12 cellular contexts compared by ENCODE assay signal in the genomic region with DNA sequence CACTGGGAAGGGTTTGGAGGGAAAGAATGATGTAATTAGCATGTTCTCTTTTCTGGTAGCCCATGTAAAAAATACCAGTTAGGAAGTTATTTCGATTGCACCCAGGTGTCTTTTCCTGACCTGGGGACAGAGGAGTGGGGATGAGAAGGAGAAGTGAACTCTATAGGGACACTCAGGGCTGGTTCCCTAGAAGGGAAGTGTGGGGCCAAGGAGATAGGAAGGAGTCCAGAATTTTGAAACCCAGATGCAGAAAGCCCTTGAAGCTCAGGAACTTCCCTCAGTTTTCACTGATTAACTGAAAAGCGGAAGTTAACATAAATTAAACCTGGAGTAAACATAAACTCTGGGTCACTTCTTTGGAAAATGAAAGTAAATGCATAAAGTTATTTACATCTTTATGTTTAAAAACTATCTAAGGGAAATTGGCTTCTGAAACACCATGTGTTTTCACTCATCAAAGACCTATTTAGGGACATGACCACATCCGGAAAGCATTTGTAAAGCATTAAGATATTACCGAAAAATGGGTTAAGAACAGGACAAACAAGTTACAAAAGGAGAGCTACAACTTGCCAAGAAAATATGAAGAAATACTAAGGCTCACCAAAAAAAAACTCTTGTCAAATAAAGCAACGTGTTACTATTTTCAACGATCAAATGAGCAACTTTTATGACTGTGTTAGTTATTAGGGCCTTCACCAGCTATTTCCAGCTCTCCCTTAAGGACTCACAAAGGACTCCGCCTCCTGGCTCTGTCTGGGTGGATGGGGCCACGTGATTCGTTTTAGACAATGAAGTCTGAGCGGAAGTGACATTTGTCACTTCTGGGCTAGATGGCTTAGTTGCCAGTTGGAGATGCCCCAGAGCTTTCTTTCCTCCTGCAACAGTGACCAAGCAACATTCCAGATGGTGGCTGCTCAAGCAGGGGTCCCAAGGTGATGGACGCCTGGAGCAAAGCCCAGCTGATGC.
DNase-seq lines count a peak whose midpoint lies in the region; ATAC-seq and TF ChIP-seq lines count a peak whose summit lies in the region.
"Had no signal": no experiment of that assay in that cellular context is flagged by ENCODE, and none has a peak within 500 bp of the region (broad histone marks: within the 10 kb centered on the region; RNA-seq: fewer than 3 reads in every experiment).

No MANE protein-coding gene starts in this region.

- H3K27me3 ChIP-seq in stomach (no peaks in the 10 kb centered on the region), Karpas-422 (ENCODE audit: low read length) (no peaks in the 10 kb centered on the region)
- H3K27me3 ChIP-seq in CD4-positive, alpha-beta memory T cell (ENCODE audit: insufficient read depth, low read length): no peaks in the 10 kb centered on the region

- H4K20me1 ChIP-seq in Karpas-422 (ENCODE audit: insufficient read depth, low read depth, low read length): no peaks in the 10 kb centered on the region

- no peak overlapping the region for H2AFZ ChIP-seq in Karpas-422 (ENCODE audit: low read length)

- TF ChIP-seq POLR2A in stomach (IDR thresholded peaks at IDR 0.05): no peak

- peak overlapping the region; percentile 47 for H3K4me3 ChIP-seq in SK-N-MC
- H3K4me3 ChIP-seq in stomach: no peak overlapping the region
- H3K4me3 ChIP-seq in Karpas-422 (ENCODE audit: low read length): no peak overlapping the region
- H3K4me3 ChIP-seq in CD4-positive, alpha-beta memory T cell (ENCODE audit: low read length in 2 of 2): no peak overlapping the region

- no peak for TF ChIP-seq CTCF in stomach (IDR thresholded peaks at IDR 0.05)

- no peaks in the 10 kb centered on the region for H3K9me2 ChIP-seq in Karpas-422 (replicated peaks; ENCODE audit: insufficient read depth, low read length)

- POLR2A ChIA-PET in CD4-positive, alpha-beta memory T cell (lab: Charles Lee; ENCODE audit: partially characterized antibody): interaction anchor here (0.6 kb wide), 1 partner anchor 103 kb away, joined by 3 read pairs; no protein-coding TSS in a partner anchor

- no peak overlapping the region for H3K4me3 Mint-ChIP-seq in CD4-positive, alpha-beta memory T cell
- H3K4me3 Mint-ChIP-seq: activated naive CD8-positive, alpha-beta T cell treated with anti-CD3 and anti-CD28 coated beads, Interleukin-2, amount 10 ng/mL, durations not matched to agents 7 days and 5 days; WTC11 had no signal

- no peak overlapping the region for H3K27ac Mint-ChIP-seq in CD4-positive, alpha-beta memory T cell
- H3K27ac Mint-ChIP-seq: activated naive CD8-positive, alpha-beta T cell treated with anti-CD3 and anti-CD28 coated beads, Interleukin-2, amount 10 ng/mL, durations not matched to agents 7 days and 5 days; WTC11 had no signal

- CTCF ChIA-PET in CD4-positive, alpha-beta memory T cell (lab: Charles Lee; ENCODE audit: partially characterized antibody): no interaction called here

- H3K9me3 ChIP-seq in SK-N-MC (ENCODE audit: low read depth, low read length) (no peaks in the 10 kb centered on the region), stomach (peaks cover 0 to 3% (median 0%) of the 10 kb centered on the region in 4 donors), Karpas-422 (ENCODE audit: low read length) (no peaks in the 10 kb centered on the region)
- no peaks in the 10 kb centered on the region for H3K9me3 ChIP-seq in CD4-positive, alpha-beta memory T cell (ENCODE audit: control insufficient read depth in 1 of 2, low read length in 2 of 2)

- H3K9me3 Mint-ChIP-seq in CD4-positive, alpha-beta memory T cell: peaks cover 0 to 8% (median 0%) of the 10 kb centered on the region in 8 donors

- intact Hi-C loops in stomach (cut with DNase I; ENCODE audit: low total_unique reads): no loop called here
- intact Hi-C loops in CD4-positive, alpha-beta memory T cell (cut with micrococcal nuclease): no loop called here

- no peak for TF ChIP-seq EP300 in stomach (IDR thresholded peaks at IDR 0.05)

- no peaks in the 10 kb centered on the region for H3K27me3 Mint-ChIP-seq in CD4-positive, alpha-beta memory T cell
- H3K27me3 Mint-ChIP-seq: activated naive CD8-positive, alpha-beta T cell treated with anti-CD3 and anti-CD28 coated beads, Interleukin-2, amount 10 ng/mL, durations not matched to agents 7 days and 5 days had no signal

- H3K79me2 ChIP-seq in Karpas-422 (ENCODE audit: low read length): no peaks in the 10 kb centered on the region

- no peak overlapping the region for H3K4me2 ChIP-seq in Karpas-422 (ENCODE audit: low read depth, low read length, poor library complexity, severe bottlenecking)

- H3K9ac ChIP-seq in SK-N-MC (ENCODE audit: insufficient read length) (peak overlapping the region; percentile 23), Karpas-422 (ENCODE audit: low read length) (no peak overlapping the region)

- no peaks in the 10 kb centered on the region for H3K36me3 Mint-ChIP-seq in CD4-positive, alpha-beta memory T cell
- H3K36me3 Mint-ChIP-seq: activated naive CD8-positive, alpha-beta T cell treated with anti-CD3 and anti-CD28 coated beads, Interleukin-2, amount 10 ng/mL, durations not matched to agents 7 days and 5 days; WTC11 had no signal

- H3K27ac ChIP-seq in SK-N-MC (peak overlapping the region; percentile 58), stomach (peak overlapping the region in 4 of 5 donors; percentile 23 to 72 (median 54)), Karpas-422 (ENCODE audit: low read length) (no peak overlapping the region)
- H3K27ac ChIP-seq in CD4-positive, alpha-beta memory T cell (ENCODE audit: low read depth, low read length): no peak overlapping the region

- DNase-seq in SK-N-MC (ENCODE audit: low read depth, low spot score): peak; percentile 59
- peak; percentile 66 for DNase-seq in left kidney (ENCODE audit: low read depth, low spot score)
- DNase-seq in stomach: no peak
- no peak for DNase-seq in Karpas-422
- DNase-seq in cerebellar nuclear complex (lab: John Stamatoyannopoulos, UW): no peak
- DNase-seq in CD4-positive, alpha-beta memory T cell: no peak
- DNase-seq: activated naive CD8-positive, alpha-beta T cell treated with anti-CD3 and anti-CD28 coated beads, Interleukin-2, amount 10 ng/mL, durations not matched to agents 7 days and 5 days; C1 segment of cervical spinal cord; NCI-H2029 treated with DMSO at 0.1 percent for 48 hours had no signal

- peaks cover 0 to 3% (median 1%) of the 10 kb centered on the region in 4 donors for H3K4me1 Mint-ChIP-seq in CD4-positive, alpha-beta memory T cell
- H3K4me1 Mint-ChIP-seq: activated naive CD8-positive, alpha-beta T cell treated with anti-CD3 and anti-CD28 coated beads, Interleukin-2, amount 10 ng/mL, durations not matched to agents 7 days and 5 days had no signal

- 45 to 56% (median 54%) methylated on average over 11 of the region's 11 CpGs for WGBS in stomach, 5 donors

- H3K36me3 ChIP-seq in SK-N-MC (ENCODE audit: insufficient read depth, low read length) (no peaks in the 10 kb centered on the region), stomach (no peaks in the 10 kb centered on the region), Karpas-422 (ENCODE audit: insufficient read depth, low read length) (no peaks in the 10 kb centered on the region)
- H3K36me3 ChIP-seq in CD4-positive, alpha-beta memory T cell (ENCODE audit: insufficient read depth, low read length): no peaks in the 10 kb centered on the region

- peak; percentile 63 for ATAC-seq in GM18870 (IDR thresholded peaks at IDR 0.05; ENCODE audit: unreplicated experiment)
- ATAC-seq in GM18511 (IDR thresholded peaks at IDR 0.05; ENCODE audit: unreplicated experiment): no peak
- ATAC-seq: WTC11 had no signal

- peaks cover 0 to 3% (median 0%) of the 10 kb centered on the region in 4 donors for H3K4me1 ChIP-seq in stomach
- no peaks in the 10 kb centered on the region for H3K4me1 ChIP-seq in Karpas-422 (ENCODE audit: low read length)
- H3K4me1 ChIP-seq in CD4-positive, alpha-beta memory T cell (ENCODE audit: insufficient read depth, low read length): no peaks in the 10 kb centered on the region

Comparison
In these comparisons a context has a peak if more than half of its experiments do, and no peak if none do; other contexts are left out.
1. DNase-seq: peak in SK-N-MC (single experiment) and left kidney (single experiment); none in stomach (single experiment), Karpas-422 (single experiment), cerebellar nuclear complex (0 of 2) and CD4-positive, alpha-beta memory T cell (0 of 5).
2. H3K27ac ChIP-seq: peak in SK-N-MC (single experiment) and stomach (4 of 5); none in Karpas-422 (single experiment) and CD4-positive, alpha-beta memory T cell (single experiment).